1 cellular context compared by ENCODE assay signal in the genomic region with DNA sequence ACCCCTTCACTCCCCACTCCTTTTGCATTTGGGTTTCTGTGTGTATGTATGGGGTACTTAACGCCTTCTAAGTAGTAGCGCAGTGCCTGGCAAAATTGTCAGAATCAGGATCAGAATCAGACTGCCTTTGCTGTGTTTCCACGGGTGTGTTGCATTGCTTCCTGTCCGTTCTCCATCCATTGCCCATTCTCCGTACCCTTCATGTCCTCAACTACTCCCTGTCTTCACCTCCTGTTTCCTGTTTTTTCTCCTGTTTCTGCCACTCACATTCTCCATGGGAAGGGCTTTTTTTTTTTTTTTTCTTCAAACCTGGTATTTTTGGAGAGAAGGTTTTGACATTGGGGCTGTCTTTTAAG.
TF ChIP-seq lines count a peak whose summit lies in the region.

No MANE protein-coding gene starts in this region.

TF ChIP-seq in SK-N-SH, 30 proteins besides CTCF, POLR2A, EP300 and RAD21 (continued from another document):
- TF ChIP-seq, protein P1, sequence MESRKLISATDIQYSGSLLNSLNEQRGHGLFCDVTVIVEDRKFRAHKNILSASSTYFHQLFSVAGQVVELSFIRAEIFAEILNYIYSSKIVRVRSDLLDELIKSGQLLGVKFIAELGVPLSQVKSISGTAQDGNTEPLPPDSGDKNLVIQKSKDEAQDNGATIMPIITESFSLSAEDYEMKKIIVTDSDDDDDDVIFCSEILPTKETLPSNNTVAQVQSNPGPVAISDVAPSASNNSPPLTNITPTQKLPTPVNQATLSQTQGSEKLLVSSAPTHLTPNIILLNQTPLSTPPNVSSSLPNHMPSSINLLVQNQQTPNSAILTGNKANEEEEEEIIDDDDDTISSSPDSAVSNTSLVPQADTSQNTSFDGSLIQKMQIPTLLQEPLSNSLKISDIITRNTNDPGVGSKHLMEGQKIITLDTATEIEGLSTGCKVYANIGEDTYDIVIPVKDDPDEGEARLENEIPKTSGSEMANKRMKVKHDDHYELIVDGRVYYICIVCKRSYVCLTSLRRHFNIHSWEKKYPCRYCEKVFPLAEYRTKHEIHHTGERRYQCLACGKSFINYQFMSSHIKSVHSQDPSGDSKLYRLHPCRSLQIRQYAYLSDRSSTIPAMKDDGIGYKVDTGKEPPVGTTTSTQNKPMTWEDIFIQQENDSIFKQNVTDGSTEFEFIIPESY (IDR thresholded peaks at IDR 0.05; ENCODE audit: borderline replicate concordance, low read depth): no peak
- TF ChIP-seq MXI1 (IDR thresholded peaks at IDR 0.05; ENCODE audit: low read depth, low read length) (no peak), FOSL2 (IDR thresholded peaks at IDR 0.05; ENCODE audit: borderline replicate concordance, low read depth) (no peak), TCF12 (IDR thresholded peaks at IDR 0.05) (no peak), SMC3 (IDR thresholded peaks at IDR 0.05; ENCODE audit: low read depth, low read length) (no peak)
- TF ChIP-seq, protein P2, sequence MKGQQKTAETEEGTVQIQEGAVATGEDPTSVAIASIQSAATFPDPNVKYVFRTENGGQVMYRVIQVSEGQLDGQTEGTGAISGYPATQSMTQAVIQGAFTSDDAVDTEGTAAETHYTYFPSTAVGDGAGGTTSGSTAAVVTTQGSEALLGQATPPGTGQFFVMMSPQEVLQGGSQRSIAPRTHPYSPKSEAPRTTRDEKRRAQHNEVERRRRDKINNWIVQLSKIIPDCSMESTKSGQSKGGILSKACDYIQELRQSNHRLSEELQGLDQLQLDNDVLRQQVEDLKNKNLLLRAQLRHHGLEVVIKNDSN (IDR thresholded peaks at IDR 0.05; ENCODE audit: borderline replicate concordance, low read depth): no peak
